In the genomic region with DNA sequence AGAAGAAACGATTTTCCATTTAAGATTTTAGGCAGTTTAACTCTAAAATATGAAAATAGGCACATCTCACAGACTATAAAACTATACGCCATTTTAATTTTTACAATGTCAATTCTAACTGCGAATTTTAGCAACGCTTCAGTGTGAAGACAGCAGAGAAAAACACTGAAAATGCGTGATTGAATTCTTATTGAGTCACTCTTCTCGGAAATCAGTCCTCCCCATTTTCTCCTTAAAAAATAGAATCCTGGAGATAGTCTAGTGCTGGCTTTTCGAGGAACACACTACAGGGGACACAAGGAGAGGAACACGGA, we compare ENCODE assay signal across 1 cellular context.
A peak's percentile ranks its signal among the peaks of the same experiment; 100 is the strongest.
TF ChIP-seq lines count a peak whose summit lies in the region.

No MANE protein-coding gene starts in this region.

TF ChIP-seq in GM12878, 131 proteins besides CTCF, POLR2A, EP300 and RAD21 (continued from another document):
- 0 out of 2 replicates have a peak, but pooled peaks have one; percentile 12 for TF ChIP-seq MLLT1 (IDR thresholded peaks at IDR 0.05)
- TF ChIP-seq CBFB (IDR thresholded peaks at IDR 0.05; ENCODE audit: low read depth) = 0 out of 2 replicates have a peak, but pooled peaks have one; percentile 0
- TF ChIP-seq ZBED1 (IDR thresholded peaks at IDR 0.05; ENCODE audit: borderline replicate concordance) = no peak
- no peak for TF ChIP-seq NBN (IDR thresholded peaks at IDR 0.05)
- no peak for TF ChIP-seq SUPT20H (IDR thresholded peaks at IDR 0.05; ENCODE audit: borderline replicate concordance, control insufficient read depth, low read depth, low read length)
- TF ChIP-seq ATF7 (IDR thresholded peaks at IDR 0.05; ENCODE audit: low read depth) = no peak
- 0 out of 2 replicates have a peak, but pooled peaks have one; percentile 40 for TF ChIP-seq PML (IDR thresholded peaks at IDR 0.05; ENCODE audit: low read length)
- TF ChIP-seq SRF (IDR thresholded peaks at IDR 0.05; ENCODE audit: low read depth in 2 of 2, low read length in 2 of 2) = no peak
- TF ChIP-seq, protein P1, sequence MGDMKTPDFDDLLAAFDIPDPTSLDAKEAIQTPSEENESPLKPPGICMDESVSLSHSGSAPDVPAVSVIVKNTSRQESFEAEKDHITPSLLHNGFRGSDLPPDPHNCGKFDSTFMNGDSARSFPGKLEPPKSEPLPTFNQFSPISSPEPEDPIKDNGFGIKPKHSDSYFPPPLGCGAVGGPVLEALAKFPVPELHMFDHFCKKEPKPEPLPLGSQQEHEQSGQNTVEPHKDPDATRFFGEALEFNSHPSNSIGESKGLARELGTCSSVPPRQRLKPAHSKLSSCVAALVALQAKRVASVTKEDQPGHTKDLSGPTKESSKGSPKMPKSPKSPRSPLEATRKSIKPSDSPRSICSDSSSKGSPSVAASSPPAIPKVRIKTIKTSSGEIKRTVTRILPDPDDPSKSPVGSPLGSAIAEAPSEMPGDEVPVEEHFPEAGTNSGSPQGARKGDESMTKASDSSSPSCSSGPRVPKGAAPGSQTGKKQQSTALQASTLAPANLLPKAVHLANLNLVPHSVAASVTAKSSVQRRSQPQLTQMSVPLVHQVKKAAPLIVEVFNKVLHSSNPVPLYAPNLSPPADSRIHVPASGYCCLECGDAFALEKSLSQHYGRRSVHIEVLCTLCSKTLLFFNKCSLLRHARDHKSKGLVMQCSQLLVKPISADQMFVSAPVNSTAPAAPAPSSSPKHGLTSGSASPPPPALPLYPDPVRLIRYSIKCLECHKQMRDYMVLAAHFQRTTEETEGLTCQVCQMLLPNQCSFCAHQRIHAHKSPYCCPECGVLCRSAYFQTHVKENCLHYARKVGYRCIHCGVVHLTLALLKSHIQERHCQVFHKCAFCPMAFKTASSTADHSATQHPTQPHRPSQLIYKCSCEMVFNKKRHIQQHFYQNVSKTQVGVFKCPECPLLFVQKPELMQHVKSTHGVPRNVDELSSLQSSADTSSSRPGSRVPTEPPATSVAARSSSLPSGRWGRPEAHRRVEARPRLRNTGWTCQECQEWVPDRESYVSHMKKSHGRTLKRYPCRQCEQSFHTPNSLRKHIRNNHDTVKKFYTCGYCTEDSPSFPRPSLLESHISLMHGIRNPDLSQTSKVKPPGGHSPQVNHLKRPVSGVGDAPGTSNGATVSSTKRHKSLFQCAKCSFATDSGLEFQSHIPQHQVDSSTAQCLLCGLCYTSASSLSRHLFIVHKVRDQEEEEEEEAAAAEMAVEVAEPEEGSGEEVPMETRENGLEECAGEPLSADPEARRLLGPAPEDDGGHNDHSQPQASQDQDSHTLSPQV (IDR thresholded peaks at IDR 0.05) = no peak
- TF ChIP-seq IKZF1 (conservative IDR thresholded peaks at IDR 0.05) = no peak
- no peak for TF ChIP-seq YBX1 (IDR thresholded peaks at IDR 0.05)
